In the genomic region with DNA sequence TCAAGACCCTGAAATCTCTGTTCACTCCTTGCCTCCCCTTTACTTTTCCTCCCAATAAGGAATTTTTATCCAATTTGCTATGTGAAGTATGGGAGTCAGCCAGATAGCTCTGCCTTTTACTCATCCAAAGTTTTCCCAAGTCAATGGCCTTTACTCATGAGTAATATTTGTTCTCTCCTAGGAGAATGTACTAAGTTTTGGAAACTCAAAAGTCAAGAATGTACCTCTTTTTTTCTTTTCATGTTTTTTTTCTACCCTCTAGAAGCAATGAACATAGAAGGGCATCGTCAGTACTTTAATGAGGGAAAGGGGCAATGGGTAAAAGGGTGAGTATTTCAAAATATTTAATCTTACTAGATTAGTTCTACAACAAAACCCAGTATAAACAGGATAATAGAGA, we compare ENCODE assay signal across 19 cellular contexts.
"Had no signal": no experiment of that assay in that cellular context is flagged by ENCODE, and none has a peak within 500 bp of the region (broad histone marks: within the 10 kb centered on the region; RNA-seq: fewer than 3 reads in every experiment).

No MANE protein-coding gene starts in this region.

- H3K9me3 Mint-ChIP-seq: activated CD4-positive, alpha-beta memory T cell treated with anti-CD3 and anti-CD28 coated beads, Interleukin-2, amount 10 ng/mL, durations not matched to agents 7 days and 5 days; activated naive CD4-positive, alpha-beta T cell treated with anti-CD3 and anti-CD28 coated beads, Interleukin-2, amount 10 ng/mL, durations not matched to agents 7 days and 5 days; activated T-cell treated with anti-CD3 and anti-CD28 coated beads, Interleukin-2, amount 50 U/mL, for 24 hours; neural progenitor cell; stimulated activated memory B cell treated with anti-CD40 and anti-IgM and Interleukin-4, amounts not matched to agents 10 μg/mL and 1 μg/mL and 100 μg/mL, for 72 hours had no signal

- H3K27ac ChIP-seq: body of pancreas, gastrocnemius medialis, heart right ventricle, neural progenitor cell, pancreas, vagina had no signal

- DNase-seq: activated CD4-positive, alpha-beta memory T cell treated with anti-CD3 and anti-CD28 coated beads, Interleukin-2, amount 10 ng/mL, durations not matched to agents 7 days and 5 days; activated CD4-positive, alpha-beta T cell treated with anti-CD3 and anti-CD28 coated beads for 36 hours; activated naive CD4-positive, alpha-beta T cell treated with anti-CD3 and anti-CD28 coated beads, Interleukin-2, amount 10 ng/mL, durations not matched to agents 7 days and 5 days; activated T-cell treated with anti-CD3 and anti-CD28 coated beads, Interleukin-2, amount 50 U/mL, for 24 hours; body of pancreas; central memory CD4-positive, alpha-beta T cell; effector CD8-positive, alpha-beta T cell; gastrocnemius medialis; heart right ventricle; left colon; midbrain; pancreas; stimulated activated CD4-positive, alpha-beta T cell treated with anti-CD3 and anti-CD28 coated beads, Interleukin-2, amount 100 ng/mL, for 48 hours; T-helper 2 cell; tibial artery had no signal

- H3K9me3 ChIP-seq: body of pancreas, gastrocnemius medialis, pancreas, vagina had no signal

- H3K27me3 ChIP-seq: body of pancreas, gastrocnemius medialis, heart right ventricle, neural progenitor cell, pancreas, tibial artery, vagina had no signal

- H3K4me1 ChIP-seq: body of pancreas, gastrocnemius medialis, pancreas, vagina had no signal

- H2AFZ ChIP-seq: neural progenitor cell had no signal

- ATAC-seq: activated CD4-positive, alpha-beta T cell treated with anti-CD3 and anti-CD28 coated beads for 36 hours; body of pancreas; gastrocnemius medialis; heart right ventricle; left colon; pancreas; stimulated activated memory B cell treated with anti-CD40 and anti-IgM and Interleukin-4, amounts not matched to agents 10 μg/mL and 1 μg/mL and 100 μg/mL, for 72 hours had no signal

- H3K36me3 Mint-ChIP-seq: activated naive CD4-positive, alpha-beta T cell treated with anti-CD3 and anti-CD28 coated beads, Interleukin-2, amount 10 ng/mL, durations not matched to agents 7 days and 5 days; neural progenitor cell; stimulated activated memory B cell treated with anti-CD40 and anti-IgM and Interleukin-4, amounts not matched to agents 10 μg/mL and 1 μg/mL and 100 μg/mL, for 72 hours had no signal

- H3K36me3 ChIP-seq: gastrocnemius medialis, heart right ventricle, neural progenitor cell, pancreas, tibial artery, vagina had no signal

- H3K4me3 Mint-ChIP-seq: activated CD4-positive, alpha-beta memory T cell treated with anti-CD3 and anti-CD28 coated beads, Interleukin-2, amount 10 ng/mL, durations not matched to agents 7 days and 5 days; activated CD4-positive, alpha-beta T cell treated with anti-CD3 and anti-CD28 coated beads for 36 hours; activated naive CD4-positive, alpha-beta T cell treated with anti-CD3 and anti-CD28 coated beads, Interleukin-2, amount 10 ng/mL, durations not matched to agents 7 days and 5 days; activated T-cell treated with anti-CD3 and anti-CD28 coated beads, Interleukin-2, amount 50 U/mL, for 24 hours; neural progenitor cell; stimulated activated memory B cell treated with anti-CD40 and anti-IgM and Interleukin-4, amounts not matched to agents 10 μg/mL and 1 μg/mL and 100 μg/mL, for 72 hours had no signal

- H3K4me1 Mint-ChIP-seq: activated CD4-positive, alpha-beta memory T cell treated with anti-CD3 and anti-CD28 coated beads, Interleukin-2, amount 10 ng/mL, durations not matched to agents 7 days and 5 days; activated CD4-positive, alpha-beta T cell treated with anti-CD3 and anti-CD28 coated beads for 36 hours; activated naive CD4-positive, alpha-beta T cell treated with anti-CD3 and anti-CD28 coated beads, Interleukin-2, amount 10 ng/mL, durations not matched to agents 7 days and 5 days; neural progenitor cell; stimulated activated memory B cell treated with anti-CD40 and anti-IgM and Interleukin-4, amounts not matched to agents 10 μg/mL and 1 μg/mL and 100 μg/mL, for 72 hours had no signal

- H3K27me3 Mint-ChIP-seq: activated CD4-positive, alpha-beta memory T cell treated with anti-CD3 and anti-CD28 coated beads, Interleukin-2, amount 10 ng/mL, durations not matched to agents 7 days and 5 days; activated naive CD4-positive, alpha-beta T cell treated with anti-CD3 and anti-CD28 coated beads, Interleukin-2, amount 10 ng/mL, durations not matched to agents 7 days and 5 days; stimulated activated memory B cell treated with anti-CD40 and anti-IgM and Interleukin-4, amounts not matched to agents 10 μg/mL and 1 μg/mL and 100 μg/mL, for 72 hours had no signal

- H3K4me3 ChIP-seq: body of pancreas, gastrocnemius medialis, heart right ventricle, lung, neural progenitor cell, pancreas, tibial artery, vagina had no signal

- H3K9ac ChIP-seq: neural progenitor cell had no signal

- H3K4me2 ChIP-seq: neural progenitor cell had no signal

- H3K27ac Mint-ChIP-seq: activated CD4-positive, alpha-beta memory T cell treated with anti-CD3 and anti-CD28 coated beads, Interleukin-2, amount 10 ng/mL, durations not matched to agents 7 days and 5 days; activated CD4-positive, alpha-beta T cell treated with anti-CD3 and anti-CD28 coated beads for 36 hours; activated naive CD4-positive, alpha-beta T cell treated with anti-CD3 and anti-CD28 coated beads, Interleukin-2, amount 10 ng/mL, durations not matched to agents 7 days and 5 days; activated T-cell treated with anti-CD3 and anti-CD28 coated beads, Interleukin-2, amount 50 U/mL, for 24 hours; neural progenitor cell; stimulated activated memory B cell treated with anti-CD40 and anti-IgM and Interleukin-4, amounts not matched to agents 10 μg/mL and 1 μg/mL and 100 μg/mL, for 72 hours had no signal
